9 cellular contexts compared by ENCODE assay signal in the genomic region with DNA sequence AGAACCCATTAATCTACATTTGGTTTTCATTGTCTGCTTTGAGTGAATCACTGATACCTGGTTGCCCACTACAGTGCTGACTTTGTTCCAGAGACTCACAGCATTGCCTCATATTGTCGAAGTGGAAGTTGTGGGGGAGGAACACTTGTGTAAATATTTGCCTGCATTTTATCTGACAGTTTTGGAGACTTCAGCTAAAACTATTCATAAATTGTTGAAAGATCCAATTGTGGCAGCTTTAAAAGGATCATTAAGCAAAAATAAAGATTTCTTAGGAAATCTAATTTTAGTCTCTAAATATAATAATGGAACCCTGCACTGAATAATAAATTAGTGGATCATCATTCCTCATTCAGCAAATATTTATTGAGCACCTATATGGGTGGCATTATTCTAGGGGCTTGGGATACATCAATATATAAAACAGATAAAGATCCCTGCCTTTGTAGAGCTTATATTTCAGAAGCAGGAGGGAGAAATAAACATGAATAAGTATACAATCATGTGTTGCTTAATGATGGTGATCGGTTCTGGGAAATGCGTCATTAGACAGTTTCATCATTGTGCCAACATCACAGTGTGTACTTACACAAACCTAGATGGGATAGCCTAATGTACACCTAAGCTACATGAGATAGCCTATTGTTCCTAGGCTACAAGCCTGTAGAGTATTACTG.
DNase-seq lines count a peak whose midpoint lies in the region; ATAC-seq and TF ChIP-seq lines count a peak whose summit lies in the region.
"Had no signal": no experiment of that assay in that cellular context is flagged by ENCODE, and none has a peak within 500 bp of the region (broad histone marks: within the 10 kb centered on the region; RNA-seq: fewer than 3 reads in every experiment).

No MANE protein-coding gene starts in this region.

- no peak overlapping the region for H3K4me3 Mint-ChIP-seq in chondrocyte (ENCODE audit: unreplicated experiment)

- H3K27me3 Mint-ChIP-seq in chondrocyte (ENCODE audit: low read depth): no peaks in the 10 kb centered on the region

- H3K27ac Mint-ChIP-seq in chondrocyte (ENCODE audit: unreplicated experiment): peak overlapping the region; percentile 49

- H3K4me1 Mint-ChIP-seq in chondrocyte (ENCODE audit: low read depth): peaks cover 49% of the 10 kb centered on the region

- peak; percentile 97 for DNase-seq in DMS53 treated with DMSO at 0.1 percent for 48 hours (lab: John Stamatoyannopoulos, UW; ENCODE audit: unreplicated experiment)
- peak; percentile 58 to 89 for DNase-seq in NCI-H2081 (lab: John Stamatoyannopoulos, UW)
- DNase-seq in chondrocyte (ENCODE audit: low spot score): no peak
- DNase-seq in mucosa of descending colon: no peak
- no peak for DNase-seq in SIG-M5 (lab: John Stamatoyannopoulos, UW)
- DNase-seq: activated CD8-positive, alpha-beta memory T cell treated with anti-CD3 and anti-CD28 coated beads for 24 hours had no signal

- no peaks in the 10 kb centered on the region for H3K36me3 Mint-ChIP-seq in chondrocyte (ENCODE audit: low read depth)

- intact Hi-C loops in mucosa of descending colon (cut with DNase I, micrococcal nuclease): no loop called here

- no peak for TF ChIP-seq CTCF in chondrocyte (IDR thresholded peaks at IDR 0.05)
- TF ChIP-seq CTCF in mucosa of descending colon (IDR thresholded peaks at IDR 0.05): no peak

- no peaks in the 10 kb centered on the region for H3K4me1 ChIP-seq in mucosa of descending colon (ENCODE audit: low read depth)

- no peaks in the 10 kb centered on the region for H3K9me3 Mint-ChIP-seq in chondrocyte (ENCODE audit: low read depth)

- ATAC-seq in mucosa of descending colon (peak; percentile 36), HG03520 (IDR thresholded peaks at IDR 0.05; ENCODE audit: unreplicated experiment) (no peak), GM18868 (IDR thresholded peaks at IDR 0.05; ENCODE audit: unreplicated experiment) (no peak), HG02759 (IDR thresholded peaks at IDR 0.05; ENCODE audit: unreplicated experiment) (no peak)

- no peaks in the 10 kb centered on the region for H3K36me3 ChIP-seq in mucosa of descending colon (ENCODE audit: low read depth)

- no peak overlapping the region for H3K4me3 ChIP-seq in mucosa of descending colon

- H3K9me3 ChIP-seq in mucosa of descending colon: no peaks in the 10 kb centered on the region

Comparison
In these comparisons a context has a peak if more than half of its experiments do, and no peak if none do; other contexts are left out.
1. DNase-seq: peak in DMS53 treated with DMSO at 0.1 percent for 48 hours (single experiment) and NCI-H2081 (2 of 2); none in chondrocyte (single experiment), mucosa of descending colon (0 of 3) and SIG-M5 (single experiment).